In the genomic region with DNA sequence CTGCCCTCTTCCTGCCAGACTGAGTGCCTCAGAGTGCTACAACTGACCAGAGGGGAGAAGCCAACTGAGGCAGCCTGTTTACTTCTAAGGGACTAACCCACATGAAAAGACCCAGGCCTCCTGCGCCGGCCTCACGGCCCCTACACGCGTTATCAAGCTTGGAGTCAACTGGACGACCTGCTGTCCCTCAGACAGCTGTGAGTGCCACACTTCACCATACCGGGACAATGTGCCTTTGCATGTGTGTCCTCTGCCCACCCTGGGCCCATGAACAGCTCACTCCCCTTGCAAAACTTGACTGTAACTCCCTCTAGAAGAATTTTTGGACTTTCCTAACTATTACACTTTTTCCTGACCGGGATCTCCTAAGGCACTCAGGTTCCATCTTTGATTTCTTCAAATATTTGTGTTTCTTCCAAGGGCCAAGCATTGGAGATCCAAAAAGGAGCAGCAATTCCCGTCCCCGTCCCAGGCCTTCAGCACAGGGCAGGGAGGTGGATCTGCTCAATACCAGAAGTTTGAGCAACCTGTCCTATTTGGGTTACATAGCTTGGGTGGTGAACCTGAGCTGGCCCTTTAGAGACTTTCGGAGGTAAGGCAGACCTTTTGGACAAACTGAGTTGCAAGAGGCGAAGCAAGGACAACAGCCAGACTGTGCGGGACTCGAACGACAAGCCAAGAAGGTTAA, we compare ENCODE assay signal across 8 cellular contexts. TPM values are rescaled to one million over a fixed set of nuclear protein-coding genes. Genes with fewer than 3 reads are reported as not detected.
DNase-seq lines count a peak whose midpoint lies in the region; ATAC-seq and TF ChIP-seq lines count a peak whose summit lies in the region.

No MANE protein-coding gene starts in this region.

- no peaks in the 10 kb centered on the region for H3K27me3 Mint-ChIP-seq in T-helper 2 cell treated with Interferon-gamma antibody and Interleukin-4, amounts not matched to agents 5 μg/mL and 100 μg/mL, for 36 hours (ENCODE audit: low read depth)
- no peaks in the 10 kb centered on the region for H3K27me3 Mint-ChIP-seq in stimulated activated naive B cell treated with anti-CD40 and anti-IgM and Interleukin-4, amounts not matched to agents 10 μg/mL and 1 μg/mL and 100 μg/mL, for 72 hours

- no peak for ATAC-seq in stimulated activated naive B cell treated with anti-CD40 and anti-IgM and Interleukin-4, amounts not matched to agents 10 μg/mL and 1 μg/mL and 100 μg/mL, for 72 hours (replicated peaks)
- ATAC-seq in HG03108 (IDR thresholded peaks at IDR 0.05; ENCODE audit: unreplicated experiment) = no peak

- H3K4me3 ChIP-seq in fibroblast of pulmonary artery (replicated peaks; ENCODE audit: low read depth, low read length) = peak overlapping the region; percentile 88

- H3K9me3 Mint-ChIP-seq in T-helper 2 cell treated with Interferon-gamma antibody and Interleukin-4, amounts not matched to agents 5 μg/mL and 100 μg/mL, for 36 hours = no peaks in the 10 kb centered on the region
- H3K9me3 Mint-ChIP-seq in stimulated activated naive B cell treated with anti-CD40 and anti-IgM and Interleukin-4, amounts not matched to agents 10 μg/mL and 1 μg/mL and 100 μg/mL, for 72 hours = no peaks in the 10 kb centered on the region

- H3K36me3 Mint-ChIP-seq in T-helper 2 cell treated with Interferon-gamma antibody and Interleukin-4, amounts not matched to agents 5 μg/mL and 100 μg/mL, for 36 hours (ENCODE audit: low read depth) = peaks cover 36% of the 10 kb centered on the region
- peaks cover 13 to 36% of the 10 kb centered on the region in 2 donors for H3K36me3 Mint-ChIP-seq in stimulated activated naive B cell treated with anti-CD40 and anti-IgM and Interleukin-4, amounts not matched to agents 10 μg/mL and 1 μg/mL and 100 μg/mL, for 72 hours

- H3K4me1 Mint-ChIP-seq in T-helper 2 cell treated with Interferon-gamma antibody and Interleukin-4, amounts not matched to agents 5 μg/mL and 100 μg/mL, for 36 hours (ENCODE audit: low read depth) = peaks cover 32% of the 10 kb centered on the region
- H3K4me1 Mint-ChIP-seq in stimulated activated naive B cell treated with anti-CD40 and anti-IgM and Interleukin-4, amounts not matched to agents 10 μg/mL and 1 μg/mL and 100 μg/mL, for 72 hours = peaks cover 33 to 60% of the 10 kb centered on the region in 2 donors

- DNase-seq in activated T-cell treated with anti-CD3 and anti-CD28 coated beads, Interleukin-2, amount 50 U/mL, for 1 hour = peak; percentile 36
- DNase-seq in activated T-cell treated with anti-CD3 and anti-CD28 coated beads for 4 hours (no peak), fibroblast of pulmonary artery (ENCODE audit: low read depth) (no peak), H4 (ENCODE audit: low spot score) (no peak), NCI-H2171 (lab: John Stamatoyannopoulos, UW) (no peak)
- DNase-seq in T-helper 2 cell treated with Interferon-gamma antibody and Interleukin-4, amounts not matched to agents 5 μg/mL and 100 μg/mL, for 36 hours (ENCODE audit: low spot score) = no peak
- no peak for DNase-seq in stimulated activated naive B cell treated with anti-CD40 and anti-IgM and Interleukin-4, amounts not matched to agents 10 μg/mL and 1 μg/mL and 100 μg/mL, for 72 hours

- H3K4me3 Mint-ChIP-seq in T-helper 2 cell treated with Interferon-gamma antibody and Interleukin-4, amounts not matched to agents 5 μg/mL and 100 μg/mL, for 36 hours = peak overlapping the region; percentile 89
- peak overlapping the region; percentile 93 to 94 for H3K4me3 Mint-ChIP-seq in stimulated activated naive B cell treated with anti-CD40 and anti-IgM and Interleukin-4, amounts not matched to agents 10 μg/mL and 1 μg/mL and 100 μg/mL, for 72 hours

- TF ChIP-seq CTCF in fibroblast of pulmonary artery (IDR thresholded peaks at IDR 0.05; ENCODE audit: low read length, missing control alignments) = no peak

- H3K27ac Mint-ChIP-seq in T-helper 2 cell treated with Interferon-gamma antibody and Interleukin-4, amounts not matched to agents 5 μg/mL and 100 μg/mL, for 36 hours = peak overlapping the region; percentile 84
- no peak overlapping the region for H3K27ac Mint-ChIP-seq in stimulated activated naive B cell treated with anti-CD40 and anti-IgM and Interleukin-4, amounts not matched to agents 10 μg/mL and 1 μg/mL and 100 μg/mL, for 72 hours

RNA-seq across cellular contexts. Expression of gene NOP14, which starts 1.7 kb away (rescaled TPM):
- 15.8 and 18.8 TPM in 2 replicates for total RNA-seq in H4 (2014; rRNA removed; shearing (Covaris generic))

RNA-seq across cellular contexts. Expression of gene GRK4, which starts 1.8 kb away (rescaled TPM):
- 1.6 and 3.3 TPM in 2 replicates for total RNA-seq in H4 (2014; rRNA removed; shearing (Covaris generic))
